In genomic region chr16:23510154-23510914, GRCh38 we compare ENCODE assay signal across 8 cellular contexts. TPM values are rescaled to one million over a fixed set of nuclear protein-coding genes. Genes with fewer than 3 reads are reported as not detected.
A peak's percentile ranks its signal among the peaks of the same experiment; 100 is the strongest.
DNase-seq lines count a peak whose midpoint lies in the region; ATAC-seq, FAIRE-seq and TF ChIP-seq lines count a peak whose summit lies in the region.

GGA2 (minus strand) TSS chr16:23510494; CDS start chr16:23510411, 83 bp downstream.

- H3K36me3 Mint-ChIP-seq in WTC11 = peaks cover 12% of the 10 kb centered on the region

- peak within 1 kb of the TSS; percentile 85 for H3K4me3 Mint-ChIP-seq in WTC11

- ATAC-seq in HG03066 (IDR thresholded peaks at IDR 0.05; ENCODE audit: low read depth, unreplicated experiment) (peak; percentile 61), WTC11 (peak; percentile 85)

- POLR2A ChIA-PET in WTC11 (lab: Charles Lee) = interaction anchor here (2.3 kb wide), 1 partner anchor 47 kb away, joined by 7 read pairs; the partner anchor contains the start of genes EARS2 and UBFD1

- TF ChIP-seq CTCF in WTC11 (IDR thresholded peaks at IDR 0.05) (no peak), bronchial epithelial cell (IDR thresholded peaks at IDR 0.05; ENCODE audit: insufficient read depth, low read length, severe bottlenecking) (no peak)

- peak within 1 kb of the TSS; percentile 79 for H3K27ac Mint-ChIP-seq in WTC11

- no peak for FAIRE-seq in bronchial epithelial cell (lab: Jason Lieb, UNC)

- no peaks in the 10 kb centered on the region for H3K27me3 ChIP-seq in bronchial epithelial cell (ENCODE audit: control insufficient read depth, insufficient read depth, low read length)

- CTCF ChIA-PET in WTC11 (lab: Charles Lee) = no interaction called here

- peak within 1 kb of the TSS; percentile 61 for H3K4me3 ChIP-seq in bronchial epithelial cell (ENCODE audit: low read depth, low read length)

- peaks cover 27% of the 10 kb centered on the region for H3K4me1 Mint-ChIP-seq in WTC11

- H3K9me3 Mint-ChIP-seq in WTC11 = no peaks in the 10 kb centered on the region

- H3K27me3 Mint-ChIP-seq in WTC11 (ENCODE audit: low read depth) = no peaks in the 10 kb centered on the region

- peaks cover 1% of the 10 kb centered on the region for H3K36me3 ChIP-seq in bronchial epithelial cell (ENCODE audit: control insufficient read depth, insufficient read depth, low read length)

- DNase-seq in A172 (ENCODE audit: low spot score) (peak; percentile 61), NCI-H2227 (lab: John Stamatoyannopoulos, UW; ENCODE audit: unreplicated experiment) (peak; percentile 88), WTC11 (ENCODE audit: low spot score) (peak; percentile 76), bronchial epithelial cell (ENCODE audit: low read depth) (peak; percentile 51), inferior parietal cortex (ENCODE audit: extremely low spot score) (peak; percentile 74), smooth muscle cell of the brain vasculature (ENCODE audit: low read depth, low spot score) (peak; percentile 54)

- peak; percentile 85 for TF ChIP-seq POLR2A in GM18526 (IDR thresholded peaks at IDR 0.05; ENCODE audit: extremely low read depth, insufficient read length)

TF ChIP-seq in WTC11, 78 proteins besides CTCF, POLR2A, EP300 and RAD21 (continues in another document):
- TF ChIP-seq GRHL2 (CRISPR knock-in tag; IDR thresholded peaks at IDR 0.05; ENCODE audit: insufficient replicate concordance, severe bottlenecking) (no peak), CBFB (CRISPR knock-in tag; IDR thresholded peaks at IDR 0.05; ENCODE audit: low read depth) (no peak), TCF7 (CRISPR knock-in tag; IDR thresholded peaks at IDR 0.05; ENCODE audit: low read depth) (0 out of 2 replicates have a peak, but pooled peaks have one; percentile 57), PRDM15 (CRISPR knock-in tag; IDR thresholded peaks at IDR 0.05) (no peak), ZNF416 (CRISPR knock-in tag; IDR thresholded peaks at IDR 0.05) (peak; percentile 81; the same call in 1 of the 2 replicates), ETV6 (CRISPR knock-in tag; IDR thresholded peaks at IDR 0.05) (peak; percentile 78), EMX1 (CRISPR knock-in tag; IDR thresholded peaks at IDR 0.05) (peak; percentile 88; the same call in 1 of the 2 replicates), ATF3 (CRISPR knock-in tag; conservative IDR thresholded peaks at IDR 0.05) (0 out of 2 replicates have a peak, but pooled peaks have one; percentile 17), MAX (CRISPR knock-in tag; IDR thresholded peaks at IDR 0.05) (peak; percentile 63; the same call in 1 of the 2 replicates), KAT7 (CRISPR knock-in tag; IDR thresholded peaks at IDR 0.05; ENCODE audit: borderline replicate concordance) (peak; percentile 66; the same call in 1 of the 2 replicates), USF2 (CRISPR knock-in tag; IDR thresholded peaks at IDR 0.05) (peak; percentile 97), FOXP1 (CRISPR knock-in tag; IDR thresholded peaks at IDR 0.05; ENCODE audit: borderline replicate concordance) (peak; percentile 93), RELA (CRISPR knock-in tag; IDR thresholded peaks at IDR 0.05; ENCODE audit: borderline replicate concordance) (no peak), ZNF671 (CRISPR knock-in tag; IDR thresholded peaks at IDR 0.05) (peak; percentile 69; the same call in 1 of the 2 replicates), ERG (CRISPR knock-in tag; IDR thresholded peaks at IDR 0.05) (peak; percentile 48; the same call in 1 of the 2 replicates), AR (CRISPR knock-in tag; IDR thresholded peaks at IDR 0.05) (0 out of 2 replicates have a peak, but pooled peaks have one; percentile 64), ZNF138 (CRISPR knock-in tag; conservative IDR thresholded peaks at IDR 0.05) (no peak), CREM (CRISPR knock-in tag; IDR thresholded peaks at IDR 0.05) (peak; percentile 85), TP53 (CRISPR knock-in tag; IDR thresholded peaks at IDR 0.05) (0 out of 2 replicates have a peak, but pooled peaks have one; percentile 69), ZNF263 (CRISPR knock-in tag; IDR thresholded peaks at IDR 0.05; ENCODE audit: low read depth) (peak; percentile 47; the same call in 1 of the 2 replicates), NFE2L1 (CRISPR knock-in tag; IDR thresholded peaks at IDR 0.05) (peak; percentile 74)

RNA-seq across cellular contexts. Expression of gene GGA2, which starts in this region (rescaled TPM):
- 19.9 and 37.4 TPM in 2 replicates for total RNA-seq in A172 (2014; rRNA removed; shearing (Covaris generic))
- total RNA-seq in WTC11 (2021) (107 to 122 TPM (median 122 TPM) in 3 replicates), bronchial epithelial cell (12.4 and 15.1 TPM in 2 replicates)

Comparison
In these comparisons a context has a peak if more than half of its experiments do, and no peak if none do; other contexts are left out.
1. Peak in every context shown above with its lines: DNase-seq, ATAC-seq and H3K4me3 ChIP-seq.